ENCODE assay signal across 18 cellular contexts in the genomic region with DNA sequence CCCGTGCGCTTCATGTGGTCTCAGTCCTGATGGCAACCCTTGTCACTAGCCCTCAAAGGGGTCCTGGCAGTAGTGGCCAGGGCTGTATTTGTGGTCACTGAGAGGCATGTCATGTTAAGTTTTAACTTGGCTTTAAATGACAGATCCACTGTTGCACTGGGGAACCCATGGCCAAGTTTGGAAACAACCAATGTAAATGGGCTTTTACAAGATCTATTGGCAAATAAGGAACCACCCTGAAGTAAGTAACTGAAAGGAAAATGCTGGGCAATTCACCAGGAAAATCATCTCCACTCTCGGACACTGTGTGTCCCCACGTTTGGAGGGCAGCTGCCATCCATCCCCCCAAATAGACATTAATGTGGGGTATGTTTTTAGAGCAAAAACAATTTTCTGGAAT.
"Had no signal": no experiment of that assay in that cellular context is flagged by ENCODE, and none has a peak within 500 bp of the region (broad histone marks: within the 10 kb centered on the region; RNA-seq: fewer than 3 reads in every experiment).

No MANE protein-coding gene starts in this region.

- H3K9me3 ChIP-seq: esophagus muscularis mucosa, gastrocnemius medialis, heart right ventricle, prostate gland, right lobe of liver, testis, tibial nerve, upper lobe of right lung had no signal

- H3K27me3 ChIP-seq: esophagus muscularis mucosa, gastrocnemius medialis, heart right ventricle, right lobe of liver, testis, tibial nerve, upper lobe of right lung had no signal

- H2AFZ ChIP-seq: parathyroid adenoma had no signal

- DNase-seq: gastrocnemius medialis; heart right ventricle; hypothalamus; mammary epithelial cell; right lobe of liver; stimulated activated CD4-positive, alpha-beta T cell treated with anti-CD3 and anti-CD28 coated beads, Interleukin-4, amount 100 ng/mL, for 1 hour; testis; upper lobe of right lung had no signal

- H3K36me3 Mint-ChIP-seq: naive thymus-derived CD4-positive, alpha-beta T cell had no signal

- H3K27ac ChIP-seq: epithelial cell of prostate, esophagus muscularis mucosa, gastrocnemius medialis, heart right ventricle, parathyroid adenoma, prostate gland, right lobe of liver, testis, tibial nerve, upper lobe of right lung had no signal

- ATAC-seq: gastrocnemius medialis had no signal

- H3K27me3 Mint-ChIP-seq: dendritic cell treated with granulocyte-macrophage colony-stimulating factor and Interleukin-4, amounts not matched to agents 40 ng/mL and 50 ng/mL, for 4 days; effector memory CD8-positive, alpha-beta T cell; naive thymus-derived CD4-positive, alpha-beta T cell; stimulated activated memory B cell treated with anti-CD40 and anti-IgM and Interleukin-4, amounts not matched to agents 10 μg/mL and 1 μg/mL and 100 μg/mL, for 72 hours; stimulated activated naive CD8-positive, alpha-beta T cell treated with anti-CD3 and anti-CD28 coated beads, Interleukin-15, Interleukin-2, amounts not matched to agents 100 ng/mL and 50 ng/mL, for 24 hours had no signal

- H3K4me1 ChIP-seq: heart right ventricle, parathyroid adenoma, prostate gland, testis, tibial nerve, upper lobe of right lung had no signal

- H3K36me3 ChIP-seq: gastrocnemius medialis, prostate gland, right lobe of liver, upper lobe of right lung had no signal

- H3K9ac ChIP-seq: parathyroid adenoma had no signal

- H3K4me3 Mint-ChIP-seq: dendritic cell treated with granulocyte-macrophage colony-stimulating factor and Interleukin-4, amounts not matched to agents 40 ng/mL and 50 ng/mL, for 4 days; naive thymus-derived CD4-positive, alpha-beta T cell; stimulated activated memory B cell treated with anti-CD40 and anti-IgM and Interleukin-4, amounts not matched to agents 10 μg/mL and 1 μg/mL and 100 μg/mL, for 72 hours; stimulated activated naive CD8-positive, alpha-beta T cell treated with anti-CD3 and anti-CD28 coated beads, Interleukin-15, Interleukin-2, amounts not matched to agents 100 ng/mL and 50 ng/mL, for 24 hours had no signal

- H3K4me3 ChIP-seq: esophagus muscularis mucosa, gastrocnemius medialis, heart right ventricle, prostate gland, right lobe of liver, testis, tibial nerve, upper lobe of right lung had no signal

- H3K27ac Mint-ChIP-seq: dendritic cell treated with granulocyte-macrophage colony-stimulating factor and Interleukin-4, amounts not matched to agents 40 ng/mL and 50 ng/mL, for 4 days; naive thymus-derived CD4-positive, alpha-beta T cell; stimulated activated naive CD8-positive, alpha-beta T cell treated with anti-CD3 and anti-CD28 coated beads, Interleukin-15, Interleukin-2, amounts not matched to agents 100 ng/mL and 50 ng/mL, for 24 hours had no signal

- H3K9me3 Mint-ChIP-seq: dendritic cell treated with granulocyte-macrophage colony-stimulating factor and Interleukin-4, amounts not matched to agents 40 ng/mL and 50 ng/mL, for 4 days; effector memory CD8-positive, alpha-beta T cell; naive thymus-derived CD4-positive, alpha-beta T cell; stimulated activated memory B cell treated with anti-CD40 and anti-IgM and Interleukin-4, amounts not matched to agents 10 μg/mL and 1 μg/mL and 100 μg/mL, for 72 hours; stimulated activated naive CD8-positive, alpha-beta T cell treated with anti-CD3 and anti-CD28 coated beads, Interleukin-15, Interleukin-2, amounts not matched to agents 100 ng/mL and 50 ng/mL, for 24 hours had no signal
